Comparison of ENCODE assay signal across 8 cellular contexts in the genomic region with DNA sequence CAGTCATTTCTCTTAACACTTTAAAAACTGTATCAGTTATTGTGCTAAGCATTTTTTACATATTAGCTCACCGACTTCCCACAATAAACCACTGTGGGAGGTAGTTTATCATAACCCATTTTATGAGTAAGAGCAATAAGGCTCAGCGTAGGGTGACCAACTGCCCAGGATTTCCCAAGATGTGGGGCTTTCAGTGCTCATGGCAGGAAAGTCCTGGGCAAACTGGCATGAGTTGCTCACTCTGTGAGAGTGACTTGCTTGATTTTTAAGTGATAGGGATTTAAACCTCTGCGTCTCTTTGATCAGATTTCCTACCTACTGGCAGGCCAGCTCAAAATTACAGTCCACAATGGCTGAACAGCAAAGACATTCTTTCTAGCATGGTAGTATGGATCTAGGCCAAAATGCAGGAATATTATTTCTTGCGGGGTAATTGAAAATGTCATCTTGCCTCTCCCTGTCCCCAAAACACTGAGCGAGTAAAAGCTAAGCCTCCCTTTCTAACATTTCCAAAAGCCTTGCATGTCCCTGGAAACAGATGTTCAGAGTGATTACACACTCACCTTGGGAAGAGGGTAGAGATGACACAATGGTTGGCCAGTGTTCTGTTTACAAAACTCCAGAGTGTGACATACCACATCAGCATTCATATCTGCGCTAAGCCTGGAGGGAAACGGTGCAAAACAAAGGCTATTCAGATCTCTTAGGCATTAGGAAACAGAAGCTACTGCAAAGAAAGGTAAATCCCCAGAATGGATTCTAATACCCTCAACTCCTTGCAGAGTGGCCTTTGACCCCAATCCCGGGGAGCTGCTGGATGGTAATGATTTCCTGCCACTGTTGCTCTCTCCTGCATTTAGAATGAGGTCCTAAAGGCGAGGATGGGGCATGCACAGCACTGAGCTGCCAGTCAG.
DNase-seq lines count a peak whose midpoint lies in the region; ATAC-seq, FAIRE-seq and TF ChIP-seq lines count a peak whose summit lies in the region.

No MANE protein-coding gene starts in this region.

- peaks cover 52% of the 10 kb centered on the region for H3F3A ChIP-seq in neural progenitor cell (ENCODE audit: low read depth)

- H3K4me3 Mint-ChIP-seq in neural progenitor cell = peak overlapping the region; percentile 68

- peak overlapping the region; percentile 98 for H3K27ac ChIP-seq in neural progenitor cell

- peaks cover 72% of the 10 kb centered on the region for H3K4me1 ChIP-seq in neural progenitor cell

- H3K27me3 Mint-ChIP-seq in neural progenitor cell (ENCODE audit: insufficient read depth, low read depth) = peaks cover 9% of the 10 kb centered on the region

- DNase-seq in DMS53 (lab: John Stamatoyannopoulos, UW) (peak; percentile 70), NCI-H2227 (lab: John Stamatoyannopoulos, UW; ENCODE audit: unreplicated experiment) (peak; percentile 36), ecto neural progenitor cell (ENCODE audit: low spot score) (peak; percentile 84), neural progenitor cell (ENCODE audit: low spot score) (peak; percentile 93), D721Med (ENCODE audit: insufficient read length, low spot score) (no peak)
- DNase-seq in activated CD4-positive, alpha-beta T cell treated with anti-CD3 and anti-CD28 coated beads, Interleukin-2, amount 50 U/mL, for 1 hour = no peak

- H3K4me1 Mint-ChIP-seq in neural progenitor cell = peaks cover 70% of the 10 kb centered on the region

- H3K79me2 ChIP-seq in neural progenitor cell (ENCODE audit: low read depth) = no peaks in the 10 kb centered on the region

- no peaks in the 10 kb centered on the region for H3K9me3 ChIP-seq in neural progenitor cell (ENCODE audit: low read depth)

- H2AFZ ChIP-seq in neural progenitor cell (replicated peaks) = no peak overlapping the region

- H3K9me3 Mint-ChIP-seq in neural progenitor cell = peaks cover 6% of the 10 kb centered on the region

- no peaks in the 10 kb centered on the region for H4K20me1 ChIP-seq in neural progenitor cell (ENCODE audit: low read depth)

- no peaks in the 10 kb centered on the region for H3K36me3 ChIP-seq in neural progenitor cell

- no peak for ATAC-seq in HG03159 (IDR thresholded peaks at IDR 0.05; ENCODE audit: unreplicated experiment)
- no peak for ATAC-seq in GM18870 (IDR thresholded peaks at IDR 0.05; ENCODE audit: unreplicated experiment)

- TF ChIP-seq CTCF in neural progenitor cell (IDR thresholded peaks at IDR 0.05) (no peak), D721Med (IDR thresholded peaks at IDR 0.05; ENCODE audit: insufficient read depth, missing control alignments) (no peak)

- H3K4me3 ChIP-seq in neural progenitor cell = peak overlapping the region; percentile 6

- H3K9ac ChIP-seq in neural progenitor cell = no peak overlapping the region

- no peaks in the 10 kb centered on the region for H3K36me3 Mint-ChIP-seq in neural progenitor cell

- H3K27ac Mint-ChIP-seq in neural progenitor cell = peak overlapping the region; percentile 99

- FAIRE-seq in D721Med (lab: Jason Lieb, UNC) = no peak

- no peaks in the 10 kb centered on the region for H3K27me3 ChIP-seq in neural progenitor cell

- H3K4me2 ChIP-seq in neural progenitor cell = peak overlapping the region; percentile 61

Comparison
In these comparisons a context has a peak if more than half of its experiments do, and no peak if none do; other contexts are left out.
1. DNase-seq: peak in DMS53 (single experiment), NCI-H2227 (single experiment), ecto neural progenitor cell (single experiment) and neural progenitor cell (single experiment); none in D721Med (single experiment) and activated CD4-positive, alpha-beta T cell treated with anti-CD3 and anti-CD28 coated beads, Interleukin-2, amount 50 U/mL, for 1 hour (single experiment).